In genomic region chr4:2843023-2843908, GRCh38 we compare ENCODE assay signal across 8 cellular contexts.
A peak's percentile ranks its signal among the peaks of the same experiment; 100 is the strongest.
DNase-seq lines count a peak whose midpoint lies in the region; ATAC-seq and TF ChIP-seq lines count a peak whose summit lies in the region.

A gene with protein sequence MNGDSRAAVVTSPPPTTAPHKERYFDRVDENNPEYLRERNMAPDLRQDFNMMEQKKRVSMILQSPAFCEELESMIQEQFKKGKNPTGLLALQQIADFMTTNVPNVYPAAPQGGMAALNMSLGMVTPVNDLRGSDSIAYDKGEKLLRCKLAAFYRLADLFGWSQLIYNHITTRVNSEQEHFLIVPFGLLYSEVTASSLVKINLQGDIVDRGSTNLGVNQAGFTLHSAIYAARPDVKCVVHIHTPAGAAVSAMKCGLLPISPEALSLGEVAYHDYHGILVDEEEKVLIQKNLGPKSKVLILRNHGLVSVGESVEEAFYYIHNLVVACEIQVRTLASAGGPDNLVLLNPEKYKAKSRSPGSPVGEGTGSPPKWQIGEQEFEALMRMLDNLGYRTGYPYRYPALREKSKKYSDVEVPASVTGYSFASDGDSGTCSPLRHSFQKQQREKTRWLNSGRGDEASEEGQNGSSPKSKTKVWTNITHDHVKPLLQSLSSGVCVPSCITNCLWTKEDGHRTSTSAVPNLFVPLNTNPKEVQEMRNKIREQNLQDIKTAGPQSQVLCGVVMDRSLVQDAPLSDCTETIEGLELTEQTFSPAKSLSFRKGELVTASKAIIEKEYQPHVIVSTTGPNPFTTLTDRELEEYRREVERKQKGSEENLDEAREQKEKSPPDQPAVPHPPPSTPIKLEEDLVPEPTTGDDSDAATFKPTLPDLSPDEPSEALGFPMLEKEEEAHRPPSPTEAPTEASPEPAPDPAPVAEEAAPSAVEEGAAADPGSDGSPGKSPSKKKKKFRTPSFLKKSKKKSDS (plus strand): TSS chr4:2843844. CDS start chr4:2875916, 32,072 bp downstream.

- peak; percentile 57 for ATAC-seq in HG03064 (IDR thresholded peaks at IDR 0.05; ENCODE audit: low read depth, unreplicated experiment)

- peak; percentile 87 for TF ChIP-seq POLR2A in GM18526 (IDR thresholded peaks at IDR 0.05; ENCODE audit: extremely low read depth, insufficient read length)

- DNase-seq in ACHN, result peak; percentile 86
- peak; percentile 67 for DNase-seq in NCI-H2227 treated with DMSO at 0.1 percent for 48 hours (lab: John Stamatoyannopoulos, UW)
- DNase-seq in activated CD4-positive, CD25-positive, alpha-beta regulatory T cell treated with anti-CD3 and anti-CD28 coated beads, Interleukin-2, amount 50 U/mL, for 16 hours (ENCODE audit: low read depth, low spot score), result peak; percentile 87
- peak; percentile 93 for DNase-seq in central memory CD4-positive, alpha-beta T cell
- DNase-seq in islet precursor cell, result peak; percentile 98
- DNase-seq in stimulated activated CD4-positive, alpha-beta T cell treated with anti-CD3 and anti-CD28 coated beads, Interleukin-12 subunit alpha, Interleukin-12 subunit beta, amount 100 ng/mL, for 4 hours, result peak; percentile 90

- in situ Hi-C loops in ACHN (cut with HindIII; ENCODE audit: low pct_ligation_motif_present, low pct_unique_long_range_greater_than_20kb, low sequenced_read_pairs), result no loop called here

Comparison
In these comparisons a context has a peak if more than half of its experiments do, and no peak if none do; other contexts are left out.
1. Peak in every context shown above with its lines: DNase-seq and ATAC-seq.